ENCODE assay signal across 24 cellular contexts in genomic region chr6:161181136-161181535, GRCh38.
DNase-seq lines count a peak whose midpoint lies in the region; ATAC-seq, FAIRE-seq and TF ChIP-seq lines count a peak whose summit lies in the region.
"Had no signal": no experiment of that assay in that cellular context is flagged by ENCODE, and none has a peak within 500 bp of the region (broad histone marks: within the 10 kb centered on the region; RNA-seq: fewer than 3 reads in every experiment).

No MANE protein-coding gene starts in this region.

- no peak overlapping the region for H2BK5ac ChIP-seq in neuronal stem cell (ENCODE audit: low read length)

- WGBS in HepG2 (ENCODE audit: low lambda C conversion rate) = 11% methylated on average over 7 of the region's 7 CpGs
- WGBS in right lobe of liver (ENCODE audit: insufficient coverage, low coverage, low lambda C conversion rate, missing lambda C conversion rate) = 67% methylated on average over 3 of the region's 7 CpGs
- no CpG with 5 or more reads among the region's 7 CpGs for WGBS in neuronal stem cell (ENCODE audit: extremely low coverage in 2 of 2, insufficient read length in 2 of 2, insufficient replicate concordance in 1 of 2), 2 donors
- 77 to 88% methylated on average over 3 to 7 of the region's 7 CpGs for WGBS in transverse colon (ENCODE audit: low coverage in 1 of 2), 2 donors
- 77 to 84% (median 84%) methylated on average over 7 of the region's 7 CpGs for WGBS in small intestine, 3 donors

- no peak overlapping the region for H2AK5ac ChIP-seq in neuronal stem cell (ENCODE audit: low read depth, low read length)

- TF ChIP-seq EP300 in HepG2 (IDR thresholded peaks at IDR 0.05; ENCODE audit: low read depth in 2 of 2, low read length in 2 of 2) (no peak), HepG2 (CRISPR knock-in tag; IDR thresholded peaks at IDR 0.05; ENCODE audit: borderline replicate concordance) (no peak), transverse colon (IDR thresholded peaks at IDR 0.05; ENCODE audit: low read depth) (no peak)

- H3K27ac ChIP-seq in HepG2 (ENCODE audit: extremely low read length, insufficient read depth, low read length) (no peak overlapping the region), right lobe of liver (no peak overlapping the region), dorsolateral prefrontal cortex (peak overlapping the region in 58 of 59 donors; percentile 2 to 93 (median 73)), neuronal stem cell (replicated peaks; ENCODE audit: low read length) (no peak overlapping the region), transverse colon (no peak overlapping the region), small intestine (ENCODE audit: low read depth in 1 of 2, low read length in 1 of 2) (no peak overlapping the region)
- H3K27ac ChIP-seq: 22Rv1 had no signal

- CTCF ChIA-PET in HepG2 (lab: Yijun Ruan, JAX; ENCODE audit: low intra/inter-chr PET ratio, low total read pairs) = no interaction called here

- H3K4me1 ChIP-seq in HepG2 (ENCODE audit: insufficient read depth, low read length) = no peaks in the 10 kb centered on the region
- H3K4me1 ChIP-seq in right lobe of liver = no peaks in the 10 kb centered on the region
- H3K4me1 ChIP-seq in neuronal stem cell (ENCODE audit: control insufficient read depth in 2 of 2, insufficient read depth in 1 of 2, low read depth in 1 of 2, low read length in 2 of 2) = no peaks in the 10 kb centered on the region
- no peaks in the 10 kb centered on the region for H3K4me1 ChIP-seq in transverse colon
- H3K4me1 ChIP-seq in small intestine (ENCODE audit: control insufficient read depth in 2 of 2, insufficient read depth in 1 of 2, low read depth in 1 of 2, low read length in 1 of 2) = no peaks in the 10 kb centered on the region
- H3K4me1 ChIP-seq: BE2C, HAP-1 had no signal

- H3K18ac ChIP-seq in neuronal stem cell (ENCODE audit: low read length) = no peak overlapping the region

- H3K14ac ChIP-seq in neuronal stem cell (ENCODE audit: low read length) = no peak overlapping the region

- POLR2A ChIA-PET in HepG2 (lab: Yijun Ruan, JAX) = no interaction called here

- H3K4me3 ChIP-seq in HepG2 (replicated peaks in 1 of 3; ENCODE audit: insufficient read depth in 1 of 3, low read depth in 2 of 3, low read length in 3 of 3) (no peak overlapping the region), right lobe of liver (no peak overlapping the region), dorsolateral prefrontal cortex (peak overlapping the region in 12 of 59 donors; percentile 2 to 47 (median 12)), neuronal stem cell (ENCODE audit: low read length in 2 of 2) (peak overlapping the region in 1 of 2 donors; percentile 47), transverse colon (no peak overlapping the region), small intestine (ENCODE audit: low read depth in 1 of 2, low read length in 2 of 2) (no peak overlapping the region)
- H3K4me3 ChIP-seq: HAP-1 had no signal

- H2BK15ac ChIP-seq in neuronal stem cell (ENCODE audit: low read length) = no peak overlapping the region

- in situ Hi-C loops in HepG2 (cut with HindIII; ENCODE audit: extremely low pct_ligation_motif_present, low pct_unique_long_range_greater_than_20kb) (no loop called here), transverse colon (cut with MboI; ENCODE audit: low pct_ligation_motif_present in 1 of 4, low pct_unique_long_range_greater_than_20kb in 1 of 4, low sequenced_read_pairs in 3 of 4) (no loop called here)

- H3K36me3 ChIP-seq in HepG2 (replicated peaks in 1 of 2; ENCODE audit: control insufficient read depth in 1 of 2, insufficient read depth in 2 of 2, low read length in 2 of 2) = no peaks in the 10 kb centered on the region
- no peaks in the 10 kb centered on the region for H3K36me3 ChIP-seq in right lobe of liver
- H3K36me3 ChIP-seq in neuronal stem cell (replicated peaks in 1 of 2; ENCODE audit: control insufficient read depth in 2 of 2, insufficient read depth in 2 of 2, low read length in 2 of 2) = peaks cover 24 to 31% of the 10 kb centered on the region in 2 donors
- H3K36me3 ChIP-seq in transverse colon = no peaks in the 10 kb centered on the region
- no peaks in the 10 kb centered on the region for H3K36me3 ChIP-seq in small intestine (ENCODE audit: control insufficient read depth in 2 of 2, insufficient read depth in 2 of 2, low read length in 2 of 2)
- H3K36me3 ChIP-seq: BE2C, HAP-1 had no signal

- H3K79me2 ChIP-seq in HepG2 (ENCODE audit: insufficient read depth, low read length) = no peaks in the 10 kb centered on the region

- H2BK120ac ChIP-seq in neuronal stem cell (ENCODE audit: low read depth, low read length) = no peak overlapping the region

- no peak overlapping the region for H3K4ac ChIP-seq in neuronal stem cell (ENCODE audit: low read length)

- FAIRE-seq in HepG2 (lab: Jason Lieb, UNC) (no peak), small intestine (lab: Jason Lieb, UNC) (no peak)
- FAIRE-seq: D721Med, G401.6 had no signal

- H2AFZ ChIP-seq in HepG2 (ENCODE audit: low read length) = no peak overlapping the region
- H2AFZ ChIP-seq in neuronal stem cell (ENCODE audit: low read length) = no peak overlapping the region

- TF ChIP-seq POLR2A in HepG2 (IDR thresholded peaks at IDR 0.05; ENCODE audit: insufficient read depth in 1 of 2, low read depth in 2 of 2, low read length in 2 of 2) (no peak), right lobe of liver (IDR thresholded peaks at IDR 0.05) (no peak), transverse colon (IDR thresholded peaks at IDR 0.05) (no peak)

- H3K4me2 ChIP-seq in HepG2 (ENCODE audit: low read depth, low read length) = no peak overlapping the region
- no peak overlapping the region for H3K4me2 ChIP-seq in neuronal stem cell (ENCODE audit: insufficient read depth, low read length, poor library complexity, severe bottlenecking)

- BruUV-seq in HepG2 (replicated peaks; lab: Mats Ljungman, UMichigan) = no TSS peak

- H2BK12ac ChIP-seq in neuronal stem cell (ENCODE audit: low read length) = no peak overlapping the region

- peaks cover 8% of the 10 kb centered on the region for H3K79me1 ChIP-seq in neuronal stem cell (ENCODE audit: low read depth, low read length)

- no peak for DNase-seq in HepG2 (ENCODE audit: low spot score)
- no peak for DNase-seq in right lobe of liver
- DNase-seq in dorsolateral prefrontal cortex = no peak
- no peak for DNase-seq in neuronal stem cell (ENCODE audit: low spot score)
- DNase-seq in transverse colon = no peak
- DNase-seq in small intestine = no peak
- no peak for DNase-seq in NCI-H1930 (lab: John Stamatoyannopoulos, UW)
- DNase-seq: BE2C; CD4-positive, alpha-beta T cell; GOT3; HFFc6; NCI-H1092; NCI-H1417 treated with DMSO at 0.1 percent for 48 hours; NCI-H1694 treated with DMSO at 0.1 percent for 48 hours; NCI-H446; NCI-H524 treated with DMSO at 0.1 percent for 48 hours; NCI-H774; PC-3 had no signal

- intact Hi-C loops in HepG2 (cut with micrococcal nuclease; ENCODE audit: unreplicated experiment) (no loop called here), right lobe of liver (cut with DNase I) (no loop called here), dorsolateral prefrontal cortex (cut with DNase I) (no loop called here), transverse colon (cut with DNase I; ENCODE audit: low total_unique reads) (no loop called here)

- peak; percentile 25; the same call in 2 of the 3 replicates for ATAC-seq in HepG2
- ATAC-seq in right lobe of liver = no peak
- ATAC-seq in GM21423 (IDR thresholded peaks at IDR 0.05; ENCODE audit: unreplicated experiment) = no peak
- ATAC-seq: PC-3, SK-N-SH treated with all-trans-retinoic acid at 6 μM for 48 hours had no signal

- no peaks in the 10 kb centered on the region for H4K20me1 ChIP-seq in HepG2 (ENCODE audit: insufficient read depth, low read length)

- H3K9ac ChIP-seq in HepG2 (ENCODE audit: insufficient read depth, low read depth, low read length) (no peak overlapping the region), neuronal stem cell (ENCODE audit: low read depth, low read length, poor library complexity) (no peak overlapping the region)

- peak overlapping the region; percentile 70 for H4K8ac ChIP-seq in neuronal stem cell (ENCODE audit: low read depth, low read length)

- H3K27me3 ChIP-seq in HepG2 (ENCODE audit: control insufficient read depth in 1 of 2, insufficient read depth in 2 of 2, low read length in 2 of 2) (no peaks in the 10 kb centered on the region), right lobe of liver (no peaks in the 10 kb centered on the region), dorsolateral prefrontal cortex (no peaks in the 10 kb centered on the region), neuronal stem cell (ENCODE audit: control insufficient read depth in 3 of 3, insufficient read depth in 3 of 3, low read depth in 1 of 3, low read length in 3 of 3) (no peaks in the 10 kb centered on the region), transverse colon (no peaks in the 10 kb centered on the region), small intestine (ENCODE audit: control insufficient read depth in 2 of 2, insufficient read depth in 2 of 2, low read length in 2 of 2) (no peaks in the 10 kb centered on the region)
- H3K27me3 ChIP-seq: BE2C had no signal

- TF ChIP-seq CTCF in HepG2 (CRISPR knock-in tag; IDR thresholded peaks at IDR 0.05) (no peak), right lobe of liver (IDR thresholded peaks at IDR 0.05) (no peak), dorsolateral prefrontal cortex (IDR thresholded peaks at IDR 0.05 in 54 of 56, conservative IDR thresholded peaks at IDR 0.05 in 2 of 56; ENCODE audit: low read depth in 1 of 56, partially characterized antibody in 56 of 56) (no peak), transverse colon (IDR thresholded peaks at IDR 0.05) (no peak)

- no peak for TF ChIP-seq RAD21 in HepG2 (CRISPR knock-in tag; IDR thresholded peaks at IDR 0.05)

- no peak overlapping the region for H4K91ac ChIP-seq in neuronal stem cell (ENCODE audit: low read depth, low read length, poor library complexity)

- H3K23ac ChIP-seq in neuronal stem cell (ENCODE audit: low read depth, low read length, poor library complexity) = no peak overlapping the region

- H3K9me3 ChIP-seq in HepG2 (ENCODE audit: low read length) = peaks cover 8% of the 10 kb centered on the region; the same call in 1 of the 2 replicates
- no peaks in the 10 kb centered on the region for H3K9me3 ChIP-seq in right lobe of liver
- H3K9me3 ChIP-seq in neuronal stem cell (replicated peaks in 1 of 2; ENCODE audit: control insufficient read depth in 2 of 2, insufficient read depth in 1 of 2, low read depth in 1 of 2, low read length in 2 of 2) = peaks cover 18 to 30% of the 10 kb centered on the region in 2 donors
- H3K9me3 ChIP-seq in transverse colon = no peaks in the 10 kb centered on the region
- no peaks in the 10 kb centered on the region for H3K9me3 ChIP-seq in small intestine (ENCODE audit: control insufficient read depth, low read depth)
- H3K9me3 ChIP-seq: BE2C, HAP-1 had no signal

TF ChIP-seq in HepG2, 621 proteins besides CTCF, POLR2A, EP300 and RAD21:
- no peak for TF ChIP-seq ARID2 (CRISPR knock-in tag; IDR thresholded peaks at IDR 0.05; ENCODE audit: borderline replicate concordance)

Comparison
In these comparisons a context has a peak if more than half of its experiments do, and no peak if none do; other contexts are left out.
1. H3K27ac ChIP-seq: peak in dorsolateral prefrontal cortex (58 of 59); none in HepG2 (single experiment), right lobe of liver (0 of 3), neuronal stem cell (single experiment), transverse colon (0 of 4) and small intestine (0 of 2).